In the genomic region with DNA sequence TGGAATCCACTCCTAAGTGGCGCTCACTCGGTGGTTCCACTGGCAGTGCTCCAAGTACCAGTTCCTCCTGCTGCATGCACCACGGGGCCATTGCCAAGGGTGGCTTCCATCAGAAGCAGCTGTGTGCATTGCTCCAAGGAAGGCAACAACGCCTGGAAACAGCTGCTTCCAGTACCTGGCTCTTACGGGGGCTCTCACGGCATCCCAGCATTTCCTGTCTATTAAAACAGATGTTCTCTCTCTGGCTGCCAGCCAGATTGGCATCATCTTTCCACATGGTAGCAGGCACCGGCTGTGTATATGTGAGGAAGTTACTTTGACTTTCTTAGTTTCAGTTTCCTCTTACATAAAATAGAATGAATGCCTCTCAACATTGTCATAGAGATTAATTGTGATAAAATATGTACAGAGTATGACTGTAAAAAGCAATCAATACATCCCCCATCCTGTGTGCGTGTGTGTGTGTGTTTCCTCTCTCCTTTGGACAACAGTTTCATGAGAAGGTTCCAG, we compare ENCODE assay signal across 8 cellular contexts.
DNase-seq lines count a peak whose midpoint lies in the region; ATAC-seq and TF ChIP-seq lines count a peak whose summit lies in the region.

No MANE protein-coding gene starts in this region.

- ATAC-seq in GM18519 (IDR thresholded peaks at IDR 0.05; ENCODE audit: low FRiP score, unreplicated experiment): peak; percentile 68
- peak; percentile 71 for ATAC-seq in HG03139 (IDR thresholded peaks at IDR 0.05; ENCODE audit: unreplicated experiment)
- ATAC-seq in omental fat pad (ENCODE audit: low FRiP score): no peak

- intact Hi-C loops in prostate gland (cut with DNase I): no loop called here

- H3K4me1 ChIP-seq in ACC112 (ENCODE audit: control insufficient read depth, insufficient read depth, low read length, unreplicated experiment) (no peaks in the 10 kb centered on the region), prostate gland (replicated peaks) (no peaks in the 10 kb centered on the region)

- TF ChIP-seq CTCF in prostate gland (IDR thresholded peaks at IDR 0.05) (no peak), omental fat pad (IDR thresholded peaks at IDR 0.05) (no peak)

- H3K4me3 ChIP-seq in ACC112 (ENCODE audit: low read depth, low read length) (peak overlapping the region; percentile 50), prostate gland (no peak overlapping the region)

- H3K36me3 ChIP-seq in ACC112 (ENCODE audit: insufficient read depth, low read length) (no peaks in the 10 kb centered on the region), prostate gland (no peaks in the 10 kb centered on the region)

- H3K9me3 ChIP-seq in prostate gland: no peaks in the 10 kb centered on the region

- no peak for TF ChIP-seq POLR2A in prostate gland (IDR thresholded peaks at IDR 0.05)

- 9% methylated on average over 5 of the region's 8 CpGs for WGBS in prostate gland

- no peak overlapping the region for H3K27ac ChIP-seq in ACC112 (ENCODE audit: low read depth, low read length)
- H3K27ac ChIP-seq in prostate gland: no peak overlapping the region

- H3K79me2 ChIP-seq in ACC112 (ENCODE audit: control insufficient read depth, insufficient read depth, low read length, unreplicated experiment): no peaks in the 10 kb centered on the region

- DNase-seq in NCI-H69 (lab: John Stamatoyannopoulos, UW): peak; percentile 74
- peak; percentile 73 for DNase-seq in dermis blood vessel endothelial cell
- peak; percentile 58 for DNase-seq in pulmonary artery endothelial cell (ENCODE audit: low read depth, low spot score)
- DNase-seq in prostate gland (ENCODE audit: low spot score): no peak
- DNase-seq in omental fat pad (ENCODE audit: low spot score): no peak

- H2AFZ ChIP-seq in ACC112 (ENCODE audit: low read length, unreplicated experiment): peak overlapping the region; percentile 36

- H3K27me3 ChIP-seq in ACC112 (ENCODE audit: insufficient read depth, low read length) (peaks cover 18% of the 10 kb centered on the region), prostate gland (replicated peaks; ENCODE audit: insufficient read depth) (no peaks in the 10 kb centered on the region)

Comparison
In these comparisons a context has a peak if more than half of its experiments do, and no peak if none do; other contexts are left out.
1. DNase-seq: peak in NCI-H69 (single experiment), dermis blood vessel endothelial cell (single experiment) and pulmonary artery endothelial cell (single experiment); none in prostate gland (single experiment) and omental fat pad (single experiment).